Comparison of ENCODE assay signal across 8 cellular contexts in genomic region chr7:1811850-1812692, GRCh38.
DNase-seq lines count a peak whose midpoint lies in the region; ATAC-seq, FAIRE-seq and TF ChIP-seq lines count a peak whose summit lies in the region.

No MANE protein-coding gene starts in this region.

- SMC1A ChIA-PET in GM12878 (lab: Charles Lee; ENCODE audit: uncharacterized antibody, unreplicated experiment), result no interaction called here

- H3K79me2 ChIP-seq in GM12878 (ENCODE audit: control insufficient read depth, insufficient read depth, low read length) (no peaks in the 10 kb centered on the region), mesendoderm (ENCODE audit: control insufficient read depth, insufficient read depth, low read length) (no peaks in the 10 kb centered on the region)

- H3K27ac ChIP-seq in IMR-90 (ENCODE audit: insufficient read depth, low read length) (no peak overlapping the region), GM12878 (ENCODE audit: control insufficient read depth, insufficient read depth) (no peak overlapping the region), mesendoderm (ENCODE audit: low read depth, low read length) (no peak overlapping the region), tibial nerve (no peak overlapping the region)

- CTCF ChIA-PET in IMR-90 (lab: Yijun Ruan, JAX) (no interaction called here), GM12878 (lab: Yijun Ruan, JAX) (no interaction called here)

- no peak overlapping the region for H3K23ac ChIP-seq in IMR-90 (ENCODE audit: low read depth, low read length)
- H3K23ac ChIP-seq in mesendoderm (ENCODE audit: low read length), result no peak overlapping the region

- H2BK20ac ChIP-seq in IMR-90 (ENCODE audit: low read depth, low read length), result no peak overlapping the region

- no peak overlapping the region for H2AFZ ChIP-seq in IMR-90 (replicated peaks; ENCODE audit: low read length, poor library complexity)
- H2AFZ ChIP-seq in GM12878 (ENCODE audit: control insufficient read depth, low read depth, low read length), result no peak overlapping the region

- no peak overlapping the region for H4K8ac ChIP-seq in IMR-90 (ENCODE audit: low read depth in 2 of 2, low read length in 2 of 2)
- H4K8ac ChIP-seq in mesendoderm (ENCODE audit: low read depth, low read length), result no peak overlapping the region

- TF ChIP-seq POLR2A in IMR-90 (IDR thresholded peaks at IDR 0.05; ENCODE audit: low read depth, low read length), result no peak
- no peak for TF ChIP-seq POLR2A in GM12878 (IDR thresholded peaks at IDR 0.05; ENCODE audit: low read depth, low read length)
- TF ChIP-seq POLR2A in tibial nerve (IDR thresholded peaks at IDR 0.05), result no peak

- H3K27me3 ChIP-seq in IMR-90 (ENCODE audit: control insufficient read depth, insufficient read depth, low read length) (no peaks in the 10 kb centered on the region), GM12878 (replicated peaks in 1 of 2; ENCODE audit: control insufficient read depth in 2 of 2, insufficient read depth in 2 of 2, low read length in 1 of 2) (no peaks in the 10 kb centered on the region), mesendoderm (ENCODE audit: insufficient read depth, low read length, poor library complexity) (no peaks in the 10 kb centered on the region), tibial nerve (no peaks in the 10 kb centered on the region)

- no peak overlapping the region for H3K4ac ChIP-seq in IMR-90 (ENCODE audit: low read depth, low read length)
- no peak overlapping the region for H3K4ac ChIP-seq in mesendoderm (ENCODE audit: low read depth, low read length)

- H3K4me3 ChIP-seq in IMR-90 (ENCODE audit: insufficient read depth, low read depth, low read length) (no peak overlapping the region), GM12878 (no peak overlapping the region), mesendoderm (ENCODE audit: low read length) (no peak overlapping the region), tibial nerve (no peak overlapping the region)

- H2BK15ac ChIP-seq in IMR-90 (ENCODE audit: low read depth, low read length) (no peak overlapping the region), mesendoderm (replicated peaks; ENCODE audit: low read depth) (no peak overlapping the region)

- H3K9me1 ChIP-seq in IMR-90 (ENCODE audit: insufficient read depth, low read length), result peaks cover 5% of the 10 kb centered on the region

- POLR2A ChIA-PET in IMR-90 (lab: Charles Lee; ENCODE audit: unreplicated experiment), result no interaction called here
- POLR2A ChIA-PET in GM12878 (lab: Charles Lee), result no interaction called here

- peak; percentile 94 for DNase-seq in D341Med (ENCODE audit: low spot score)
- DNase-seq in IMR-90, result no peak
- no peak for DNase-seq in GM12878 (ENCODE audit: low read depth, low spot score)
- peak; percentile 45 for DNase-seq in mesendoderm
- DNase-seq in H4 (ENCODE audit: low spot score), result no peak
- DNase-seq in tibial nerve (ENCODE audit: low spot score in 2 of 2), result no peak

- H3K18ac ChIP-seq in IMR-90 (ENCODE audit: low read depth, low read length), result no peak overlapping the region
- H3K18ac ChIP-seq in mesendoderm (ENCODE audit: low read length), result no peak overlapping the region

- WGBS in IMR-90 (ENCODE audit: extremely low coverage in 2 of 2, insufficient read length in 1 of 2), 2 experiments, result 50% methylated on average over 3 of the region's 13 CpGs; no CpG with 5 or more reads in 1 of the 2 experiments
- 78% methylated on average over 13 of the region's 13 CpGs for WGBS in GM12878 (ENCODE audit: insufficient coverage, insufficient replicate concordance, low lambda C conversion rate, missing lambda C conversion rate)
- no CpG with 5 or more reads among the region's 13 CpGs for WGBS in mesendoderm (ENCODE audit: extremely low coverage, insufficient coverage, low lambda C conversion rate)
- 41 to 54% methylated on average over 12 to 13 of the region's 13 CpGs for WGBS in tibial nerve, 2 donors

- intact Hi-C loops in IMR-90 (cut with micrococcal nuclease), result loop anchor here (5.0 kb wide), 1 partner anchor 145 kb away; no protein-coding TSS in a partner anchor
- intact Hi-C loops in GM12878 (cut with micrococcal nuclease; ENCODE audit: unreplicated experiment), result loop anchor here (10.0 kb wide), 1 partner anchor 393 kb away; no protein-coding TSS in a partner anchor

- no peak for TF ChIP-seq RAD21 in IMR-90 (IDR thresholded peaks at IDR 0.05; ENCODE audit: low read length)
- no peak for TF ChIP-seq RAD21 in GM12878 (IDR thresholded peaks at IDR 0.05; ENCODE audit: insufficient read depth, low read depth, low read length)

- H3K4me1 ChIP-seq in IMR-90 (ENCODE audit: control insufficient read depth, insufficient read depth, low read length) (no peaks in the 10 kb centered on the region), GM12878 (ENCODE audit: control insufficient read depth, insufficient read depth, low read length) (no peaks in the 10 kb centered on the region), mesendoderm (ENCODE audit: control insufficient read depth, low read depth, low read length) (no peaks in the 10 kb centered on the region), tibial nerve (peaks cover 0 to 28% (median 0%) of the 10 kb centered on the region in 4 donors)

- no peak overlapping the region for H4K5ac ChIP-seq in IMR-90 (ENCODE audit: low read depth, low read length)
- no peak overlapping the region for H4K5ac ChIP-seq in mesendoderm (ENCODE audit: low read length)

- H2AK9ac ChIP-seq in IMR-90 (replicated peaks; ENCODE audit: low read depth, low read length, poor library complexity), result no peak overlapping the region

- H4K91ac ChIP-seq in IMR-90 (ENCODE audit: insufficient read depth, low read depth, low read length), result no peak overlapping the region

- H3K9me3 ChIP-seq in IMR-90 (ENCODE audit: control insufficient read depth, insufficient read depth, low read length) (no peaks in the 10 kb centered on the region), GM12878 (replicated peaks; ENCODE audit: control insufficient read depth, insufficient read depth, low read length) (no peaks in the 10 kb centered on the region), tibial nerve (no peaks in the 10 kb centered on the region)

- H2BK5ac ChIP-seq in IMR-90 (ENCODE audit: low read depth, low read length, poor library complexity, severe bottlenecking) (no peak overlapping the region), mesendoderm (ENCODE audit: low read length) (no peak overlapping the region)

- H3K14ac ChIP-seq in IMR-90 (replicated peaks; ENCODE audit: low read depth, low read length), result no peak overlapping the region

- no peak overlapping the region for H3K9ac ChIP-seq in IMR-90 (ENCODE audit: low read depth, low read length)
- no peak overlapping the region for H3K9ac ChIP-seq in GM12878 (ENCODE audit: control insufficient read depth, insufficient read depth, low read length)
- H3K9ac ChIP-seq in mesendoderm (ENCODE audit: low read length), result no peak overlapping the region

- H2BK120ac ChIP-seq in IMR-90 (ENCODE audit: low read depth, low read length) (no peak overlapping the region), mesendoderm (ENCODE audit: low read depth, low read length) (no peak overlapping the region)

- RAD21 ChIA-PET in GM12878 (lab: Charles Lee; ENCODE audit: unreplicated experiment), result interaction anchor here (1.0 kb wide), 1 partner anchor 397 kb away, joined by 3 read pairs; no protein-coding TSS in a partner anchor

- no peaks in the 10 kb centered on the region for H3K36me3 ChIP-seq in IMR-90 (ENCODE audit: control insufficient read depth, insufficient read depth, low read length)
- H3K36me3 ChIP-seq in GM12878 (ENCODE audit: control insufficient read depth in 2 of 2, insufficient read depth in 2 of 2, low read length in 1 of 2), result peaks cover 0 to 4% of the 10 kb centered on the region in 2 experiments; a peak in 2 of 4 replicates
- H3K36me3 ChIP-seq in mesendoderm (ENCODE audit: control insufficient read depth, insufficient read depth, low read length), result no peaks in the 10 kb centered on the region
- H3K36me3 ChIP-seq in tibial nerve, result peaks cover 0 to 25% (median 0%) of the 10 kb centered on the region in 3 donors

- peak; percentile 21; the same call in 1 of the 2 replicates for TF ChIP-seq CTCF in IMR-90 (conservative IDR thresholded peaks at IDR 0.05; ENCODE audit: low read depth, low read length)
- TF ChIP-seq CTCF in GM12878 (IDR thresholded peaks at IDR 0.05 in 2 of 3, conservative IDR thresholded peaks at IDR 0.05 in 1 of 3; ENCODE audit: control insufficient read depth in 2 of 3, extremely low read depth in 1 of 3, insufficient read depth in 1 of 3, low read depth in 3 of 3, low read length in 3 of 3), result peak; percentile 13 to 35 (median 21); a peak in 2 of 6 replicates
- TF ChIP-seq CTCF in tibial nerve (IDR thresholded peaks at IDR 0.05), result peak in 2 of 5 experiments; percentile 6 to 8

- no peak for TF ChIP-seq EP300 in GM12878 (IDR thresholded peaks at IDR 0.05; ENCODE audit: borderline replicate concordance in 1 of 2, control insufficient read depth in 1 of 2, low read depth in 2 of 2, low read length in 2 of 2)
- TF ChIP-seq EP300 in tibial nerve (IDR thresholded peaks at IDR 0.05), result no peak

- no peak overlapping the region for H3K4me2 ChIP-seq in IMR-90 (ENCODE audit: low read depth, low read length)
- no peak overlapping the region for H3K4me2 ChIP-seq in GM12878 (ENCODE audit: control insufficient read depth, insufficient read depth)
- H3K4me2 ChIP-seq in mesendoderm (ENCODE audit: low read length), result no peak overlapping the region

- in situ Hi-C loops in IMR-90 (cut with MboI; ENCODE audit: low sequenced_read_pairs) (no loop called here), GM12878 (cut with MboI) (no loop called here)

- no peaks in the 10 kb centered on the region; a peak in 1 of 4 replicates for H3K79me1 ChIP-seq in IMR-90 (ENCODE audit: low read depth in 1 of 2, low read length in 2 of 2)
- no peaks in the 10 kb centered on the region for H3K79me1 ChIP-seq in mesendoderm (ENCODE audit: low read length)

- H2AK5ac ChIP-seq in IMR-90 (ENCODE audit: low read depth, low read length), result no peak overlapping the region
- no peak overlapping the region for H2AK5ac ChIP-seq in mesendoderm (ENCODE audit: low read length)

- H4K20me1 ChIP-seq in IMR-90 (ENCODE audit: insufficient read depth, low read length) (no peaks in the 10 kb centered on the region; the same call in 1 of the 2 replicates), GM12878 (ENCODE audit: control insufficient read depth, insufficient read depth) (no peaks in the 10 kb centered on the region)

- H3K56ac ChIP-seq in IMR-90 (ENCODE audit: extremely low read depth, insufficient read depth, low read length) (no peak overlapping the region), mesendoderm (ENCODE audit: low read length) (no peak overlapping the region)

- dilution Hi-C loops in IMR-90 (cut with HindIII; ENCODE audit: low sequenced_read_pairs, unreplicated experiment), result no loop called here

- BruUV-seq in IMR-90 (replicated peaks; lab: Mats Ljungman, UMichigan) (no TSS peak), GM12878 (replicated peaks; lab: Mats Ljungman, UMichigan) (no TSS peak)

- no peak for FAIRE-seq in GM12878 (lab: Jason Lieb, UNC)

- ATAC-seq in IMR-90 (ENCODE audit: low read depth) (0 out of 2 replicates have a peak, but pooled peaks have one; percentile 18), GM12878 (peak; percentile 62), HG03280 (IDR thresholded peaks at IDR 0.05; ENCODE audit: unreplicated experiment) (no peak), GM19467 (IDR thresholded peaks at IDR 0.05; ENCODE audit: unreplicated experiment) (no peak)

TF ChIP-seq in IMR-90, 13 proteins besides CTCF, POLR2A, EP300 and RAD21 (continues in another document):
- TF ChIP-seq MAFK (IDR thresholded peaks at IDR 0.05; ENCODE audit: low read depth, low read length), result no peak

Comparison
In these comparisons a context has a peak if more than half of its experiments do, and no peak if none do; other contexts are left out.
1. DNase-seq: peak in D341Med (single experiment) and mesendoderm (single experiment); none in IMR-90 (single experiment), GM12878 (single experiment), H4 (single experiment) and tibial nerve (0 of 2).
2. ATAC-seq: peak in IMR-90 (single experiment) and GM12878 (single experiment); none in HG03280 (single experiment) and GM19467 (single experiment).